1 cellular context compared by ENCODE assay signal in genomic region chr6:26179675-26180074, GRCh38.
TF ChIP-seq lines count a peak whose summit lies in the region.

No MANE protein-coding gene starts in this region.

TF ChIP-seq in K562, 482 proteins besides CTCF, POLR2A, EP300 and RAD21 (continued from another document):
- TF ChIP-seq ZNF121 (CRISPR knock-in tag; conservative IDR thresholded peaks at IDR 0.05): peak; percentile 78
- no peak for TF ChIP-seq BCLAF1 (IDR thresholded peaks at IDR 0.05; ENCODE audit: borderline replicate concordance in 1 of 2, control insufficient read depth in 1 of 2, low read depth in 2 of 2, low read length in 1 of 2)
- TF ChIP-seq SETDB1 (IDR thresholded peaks at IDR 0.05; ENCODE audit: low read length): no peak
- TF ChIP-seq BDP1 (IDR thresholded peaks at IDR 0.05; ENCODE audit: insufficient read depth, insufficient read length): no peak
- TF ChIP-seq HMGN3 (IDR thresholded peaks at IDR 0.05; ENCODE audit: borderline replicate concordance, extremely low read depth, insufficient read length, low read depth, low read length): no peak
- no peak for TF ChIP-seq ZNF444 (CRISPR knock-in tag; IDR thresholded peaks at IDR 0.05)
- no peak for TF ChIP-seq GATAD2B (IDR thresholded peaks at IDR 0.05; ENCODE audit: borderline replicate concordance)
- TF ChIP-seq NFIC (IDR thresholded peaks at IDR 0.05): no peak
- TF ChIP-seq PRPF4 (IDR thresholded peaks at IDR 0.05; ENCODE audit: insufficient read depth, low read depth, low read length, poor library complexity, severe bottlenecking): peak; percentile 58
- TF ChIP-seq STAT5A (IDR thresholded peaks at IDR 0.05; ENCODE audit: borderline replicate concordance, low read length): no peak
